Comparison of ENCODE assay signal across 24 cellular contexts in the genomic region with DNA sequence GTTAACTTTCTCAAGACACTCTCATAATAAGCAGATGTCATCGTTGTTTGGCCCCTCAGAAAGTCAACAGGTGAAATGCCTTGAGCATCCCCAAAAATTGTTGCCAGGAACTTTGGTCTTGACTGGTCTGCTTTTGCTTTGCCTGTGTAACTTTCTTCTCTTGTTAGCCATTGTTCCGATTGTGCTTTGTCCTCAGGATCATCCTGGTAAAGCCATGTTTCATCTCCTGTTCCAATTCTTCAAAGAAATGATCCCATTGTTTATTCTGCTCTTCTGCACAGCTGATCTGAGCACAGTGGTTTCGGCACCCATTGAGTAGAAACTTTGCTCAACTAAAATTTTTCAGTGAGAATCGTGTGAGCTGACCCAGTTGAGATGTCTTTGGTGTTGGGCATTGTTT.
"Had no signal": no experiment of that assay in that cellular context is flagged by ENCODE, and none has a peak within 500 bp of the region (broad histone marks: within the 10 kb centered on the region; RNA-seq: fewer than 3 reads in every experiment).

No MANE protein-coding gene starts in this region.

- ATAC-seq: activated CD4-positive, alpha-beta T cell treated with anti-CD3 and anti-CD28 coated beads for 36 hours; activated T-helper 17 cell treated with anti-CD3 and anti-CD28 coated beads, Interleukin-2, amount 50 U/mL, for 72 hours; Panc1 had no signal

- DNase-seq: activated CD4-positive, alpha-beta memory T cell treated with anti-CD3 and anti-CD28 coated beads, Interleukin-2, amount 10 ng/mL, durations not matched to agents 7 days and 5 days; activated CD4-positive, alpha-beta T cell treated with anti-CD3 and anti-CD28 coated beads for 36 hours; activated CD4-positive, alpha-beta T cell treated with anti-CD3 and anti-CD28 coated beads, Interleukin-2, amount 50 U/mL, for 1 hour; activated gamma-delta T cell; activated naive CD4-positive, alpha-beta T cell treated with anti-CD3 and anti-CD28 coated beads for 36 hours; activated T-cell treated with anti-CD3 and anti-CD28 coated beads for 4 hours; activated T-cell treated with anti-CD3 and anti-CD28 coated beads, Interleukin-2, amount 50 U/mL, for 48 hours; brain microvascular endothelial cell; KG1; NCI-H1048; NCI-H1930; NCI-H2171; NCI-H2227 treated with DMSO at 0.1 percent for 48 hours; NCI-H526; NCI-H774; OCI-M1; Right ventricle myocardium superior; SJCRH30; SK-N-SH; T-helper 1 cell had no signal

- H3K4me1 ChIP-seq: SJCRH30 had no signal

- H3K27ac ChIP-seq: brain microvascular endothelial cell, RWPE1, SJCRH30, VCaP had no signal

- H3K27me3 ChIP-seq: brain microvascular endothelial cell, SJCRH30 had no signal

- H3K4me3 ChIP-seq: SJCRH30 had no signal

- H3K9me3 ChIP-seq: SJCRH30, SK-N-SH had no signal

- H3K36me3 ChIP-seq: brain microvascular endothelial cell, SJCRH30 had no signal
